9 cellular contexts compared by ENCODE assay signal in genomic region chr4:152937280-152937534, GRCh38. TPM values are rescaled to one million over a fixed set of nuclear protein-coding genes. Genes with fewer than 3 reads are reported as not detected.
DNase-seq lines count a peak whose midpoint lies in the region; ATAC-seq, FAIRE-seq and TF ChIP-seq lines count a peak whose summit lies in the region.
"Had no signal": no experiment of that assay in that cellular context is flagged by ENCODE, and none has a peak within 500 bp of the region (broad histone marks: within the 10 kb centered on the region; RNA-seq: fewer than 3 reads in every experiment).

No MANE protein-coding gene starts in this region.

- H3K27me3 ChIP-seq in subcutaneous abdominal adipose tissue (ENCODE audit: control insufficient read depth in 5 of 5, insufficient read depth in 4 of 5, low read length in 5 of 5), result peaks cover 4 to 34% (median 27%) of the 10 kb centered on the region in 5 donors

- peaks cover 15% of the 10 kb centered on the region for H3K4me1 Mint-ChIP-seq in activated CD4-positive, alpha-beta T cell treated with anti-CD3 and anti-CD28 coated beads for 36 hours
- H3K4me1 Mint-ChIP-seq in activated naive CD8-positive, alpha-beta T cell treated with anti-CD3 and anti-CD28 coated beads, Interleukin-2, amount 50 U/mL, for 24 hours, result peaks cover 17% of the 10 kb centered on the region

- H3K9me3 ChIP-seq in kidney (ENCODE audit: control insufficient read depth in 1 of 2, low read length in 2 of 2) (no peaks in the 10 kb centered on the region), subcutaneous abdominal adipose tissue (ENCODE audit: control insufficient read depth in 5 of 5, low read length in 5 of 5) (no peaks in the 10 kb centered on the region)

- H3K36me3 ChIP-seq in kidney (ENCODE audit: control insufficient read depth in 1 of 2, insufficient read depth in 2 of 2, low read length in 2 of 2) (no peaks in the 10 kb centered on the region), subcutaneous abdominal adipose tissue (ENCODE audit: control insufficient read depth in 5 of 5, insufficient read depth in 5 of 5, low read length in 5 of 5) (no peaks in the 10 kb centered on the region)

- H3K4me3 Mint-ChIP-seq in activated CD4-positive, alpha-beta T cell treated with anti-CD3 and anti-CD28 coated beads for 36 hours, result peak overlapping the region; percentile 57
- H3K4me3 Mint-ChIP-seq in activated naive CD8-positive, alpha-beta T cell treated with anti-CD3 and anti-CD28 coated beads, Interleukin-2, amount 50 U/mL, for 24 hours, result peak overlapping the region; percentile 43

- FAIRE-seq in kidney (lab: Jason Lieb, UNC), result no peak

- H3K27me3 Mint-ChIP-seq in activated CD4-positive, alpha-beta T cell treated with anti-CD3 and anti-CD28 coated beads for 36 hours, result peaks cover 48% of the 10 kb centered on the region
- peaks cover 64% of the 10 kb centered on the region for H3K27me3 Mint-ChIP-seq in activated naive CD8-positive, alpha-beta T cell treated with anti-CD3 and anti-CD28 coated beads, Interleukin-2, amount 50 U/mL, for 24 hours

- H3K9ac ChIP-seq in kidney (ENCODE audit: low read length in 2 of 2) (no peak overlapping the region), subcutaneous abdominal adipose tissue (ENCODE audit: low read length in 5 of 5) (peak overlapping the region in 1 of 5 donors; percentile 56)

- TF ChIP-seq CTCF in kidney (IDR thresholded peaks at IDR 0.05; ENCODE audit: borderline replicate concordance, extremely low read depth, insufficient read depth), result no peak

- H3K4me1 ChIP-seq in kidney (ENCODE audit: control insufficient read depth in 1 of 2, insufficient read depth in 1 of 2, low read depth in 1 of 2, low read length in 2 of 2) (peaks cover 0 to 6% of the 10 kb centered on the region in 2 donors), subcutaneous abdominal adipose tissue (ENCODE audit: control insufficient read depth in 5 of 5, insufficient read depth in 5 of 5, low read length in 5 of 5) (peaks cover 0 to 36% (median 29%) of the 10 kb centered on the region in 5 donors)

- no peak for DNase-seq in activated CD4-positive, alpha-beta T cell treated with anti-CD3 and anti-CD28 coated beads for 36 hours
- DNase-seq in activated CD4-positive, alpha-beta T cell treated with anti-CD3 and anti-CD28 coated beads, Interleukin-2, amount 50 U/mL, for 1 hour, result no peak
- no peak for DNase-seq in activated naive CD8-positive, alpha-beta T cell treated with anti-CD3 and anti-CD28 coated beads, Interleukin-2, amount 50 U/mL, for 24 hours
- DNase-seq in kidney (peak; percentile 67), MV-4-11 (lab: John Stamatoyannopoulos, UW) (no peak), UCSD-AML1 (lab: John Stamatoyannopoulos, UW; ENCODE audit: unreplicated experiment) (no peak)
- DNase-seq: activated CD4-positive, CD25-positive, alpha-beta regulatory T cell treated with anti-CD3 and anti-CD28 coated beads, Interleukin-2, amount 50 U/mL, for 72 hours had no signal

- ATAC-seq in activated CD4-positive, alpha-beta T cell treated with anti-CD3 and anti-CD28 coated beads for 36 hours, result no peak
- ATAC-seq in activated naive CD8-positive, alpha-beta T cell treated with anti-CD3 and anti-CD28 coated beads, Interleukin-2, amount 50 U/mL, for 24 hours, result no peak
- no peak for ATAC-seq in HG02885 (IDR thresholded peaks at IDR 0.05; ENCODE audit: poor library complexity, unreplicated experiment)

- H3K4me3 ChIP-seq in kidney (ENCODE audit: low read length in 2 of 2), result peak overlapping the region; percentile 60 to 70
- H3K4me3 ChIP-seq in subcutaneous abdominal adipose tissue (ENCODE audit: low read depth in 1 of 5, low read length in 5 of 5), result peak overlapping the region in 4 of 5 donors; percentile 62 to 78 (median 71)

- H3K27ac ChIP-seq in kidney (ENCODE audit: low read depth in 2 of 2, low read length in 2 of 2), result no peak overlapping the region
- no peak overlapping the region for H3K27ac ChIP-seq in subcutaneous abdominal adipose tissue (ENCODE audit: low read depth, low read length)

- CTCF ChIA-PET in activated CD4-positive, alpha-beta T cell treated with anti-CD3 and anti-CD28 coated beads for 36 hours (lab: Charles Lee), result interaction anchor here (2.8 kb wide), 1 partner anchor 190 kb away, joined by 11 read pairs; no protein-coding TSS in a partner anchor

- no peaks in the 10 kb centered on the region for H3K36me3 Mint-ChIP-seq in activated CD4-positive, alpha-beta T cell treated with anti-CD3 and anti-CD28 coated beads for 36 hours (ENCODE audit: low read depth)
- H3K36me3 Mint-ChIP-seq in activated naive CD8-positive, alpha-beta T cell treated with anti-CD3 and anti-CD28 coated beads, Interleukin-2, amount 50 U/mL, for 24 hours (ENCODE audit: low read depth), result no peaks in the 10 kb centered on the region

- H3K27ac Mint-ChIP-seq in activated CD4-positive, alpha-beta T cell treated with anti-CD3 and anti-CD28 coated beads for 36 hours, result no peak overlapping the region
- no peak overlapping the region for H3K27ac Mint-ChIP-seq in activated naive CD8-positive, alpha-beta T cell treated with anti-CD3 and anti-CD28 coated beads, Interleukin-2, amount 50 U/mL, for 24 hours

- H3K9me3 Mint-ChIP-seq in activated CD4-positive, alpha-beta T cell treated with anti-CD3 and anti-CD28 coated beads for 36 hours (ENCODE audit: low read depth), result no peaks in the 10 kb centered on the region
- no peaks in the 10 kb centered on the region for H3K9me3 Mint-ChIP-seq in activated naive CD8-positive, alpha-beta T cell treated with anti-CD3 and anti-CD28 coated beads, Interleukin-2, amount 50 U/mL, for 24 hours

- intact Hi-C loops in activated CD4-positive, alpha-beta T cell treated with anti-CD3 and anti-CD28 coated beads for 36 hours (cut with DNase I, micrococcal nuclease), result loop anchor here (2.0 to 5.0 kb wide), 4 partner anchors 90 to 1530 kb away; partner anchors contain the start of genes ARFIP1 (in 1 of the 2), FHIP1A (in 1 of the 2) and TIGD4 (in 1 of the 2)
- intact Hi-C loops in kidney (cut with DNase I), result no loop called here

- POLR2A ChIA-PET in activated CD4-positive, alpha-beta T cell treated with anti-CD3 and anti-CD28 coated beads for 36 hours (lab: Charles Lee), result no interaction called here

RNA-seq across cellular contexts. Expression of gene FHDC1, which starts 1.1 kb away (rescaled TPM):
- under 1 TPM; 0.09 TPM for total RNA-seq in activated CD4-positive, alpha-beta T cell treated with anti-CD3 and anti-CD28 coated beads for 36 hours
- total RNA-seq in kidney, result 5.9 TPM
- 1.5 TPM for polyA plus RNA-seq in kidney (ENCODE audit: insufficient read depth, low read depth, low replicate concordance)
